ENCODE assay signal across 9 cellular contexts in genomic region chr12:14514154-14514842, GRCh38.
DNase-seq lines count a peak whose midpoint lies in the region; FAIRE-seq and TF ChIP-seq lines count a peak whose summit lies in the region.
"Had no signal": no experiment of that assay in that cellular context is flagged by ENCODE, and none has a peak within 500 bp of the region (broad histone marks: within the 10 kb centered on the region; RNA-seq: fewer than 3 reads in every experiment).

No MANE protein-coding gene starts in this region.

- no peak overlapping the region for H3K4me3 ChIP-seq in astrocyte of the cerebellum (ENCODE audit: low read depth, low read length)
- H3K4me3 ChIP-seq: SJSA1 had no signal

- peak; percentile 9 for FAIRE-seq in GM18507 (lab: Jason Lieb, UNC)

- peak; percentile 5 for DNase-seq in GM18507 (ENCODE audit: extremely low spot score, insufficient read length, low read depth)
- peak; percentile 53 for DNase-seq in NCI-H146 (lab: John Stamatoyannopoulos, UW)
- peak; percentile 5 for DNase-seq in astrocyte of the cerebellum (ENCODE audit: low read depth)
- DNase-seq in kidney tubule cell (ENCODE audit: low spot score): peak; percentile 74
- DNase-seq in hypothalamus (lab: John Stamatoyannopoulos, UW): no peak
- DNase-seq in NCI-H69 (lab: John Stamatoyannopoulos, UW): no peak
- no peak for DNase-seq in activated effector memory CD4-positive, alpha-beta T cell treated with Interleukin-2 at 50 U/mL for 16 hours
- no peak for DNase-seq in SKM-1 treated with dmso at 0.1 percent for 144 hours (lab: John Stamatoyannopoulos, UW; ENCODE audit: unreplicated experiment)

- TF ChIP-seq CTCF in astrocyte of the cerebellum (IDR thresholded peaks at IDR 0.05; ENCODE audit: low read depth, low read length, missing control alignments): peak; percentile 39

- in situ Hi-C loops in astrocyte of the cerebellum (cut with HindIII; ENCODE audit: low sequenced_read_pairs): no loop called here

Comparison
In these comparisons a context has a peak if more than half of its experiments do, and no peak if none do; other contexts are left out.
1. DNase-seq: peak in GM18507 (single experiment), NCI-H146 (single experiment), astrocyte of the cerebellum (single experiment) and kidney tubule cell (single experiment); none in hypothalamus (0 of 51), NCI-H69 (single experiment), activated effector memory CD4-positive, alpha-beta T cell treated with Interleukin-2 at 50 U/mL for 16 hours (single experiment) and SKM-1 treated with dmso at 0.1 percent for 144 hours (single experiment).